In the genomic region with DNA sequence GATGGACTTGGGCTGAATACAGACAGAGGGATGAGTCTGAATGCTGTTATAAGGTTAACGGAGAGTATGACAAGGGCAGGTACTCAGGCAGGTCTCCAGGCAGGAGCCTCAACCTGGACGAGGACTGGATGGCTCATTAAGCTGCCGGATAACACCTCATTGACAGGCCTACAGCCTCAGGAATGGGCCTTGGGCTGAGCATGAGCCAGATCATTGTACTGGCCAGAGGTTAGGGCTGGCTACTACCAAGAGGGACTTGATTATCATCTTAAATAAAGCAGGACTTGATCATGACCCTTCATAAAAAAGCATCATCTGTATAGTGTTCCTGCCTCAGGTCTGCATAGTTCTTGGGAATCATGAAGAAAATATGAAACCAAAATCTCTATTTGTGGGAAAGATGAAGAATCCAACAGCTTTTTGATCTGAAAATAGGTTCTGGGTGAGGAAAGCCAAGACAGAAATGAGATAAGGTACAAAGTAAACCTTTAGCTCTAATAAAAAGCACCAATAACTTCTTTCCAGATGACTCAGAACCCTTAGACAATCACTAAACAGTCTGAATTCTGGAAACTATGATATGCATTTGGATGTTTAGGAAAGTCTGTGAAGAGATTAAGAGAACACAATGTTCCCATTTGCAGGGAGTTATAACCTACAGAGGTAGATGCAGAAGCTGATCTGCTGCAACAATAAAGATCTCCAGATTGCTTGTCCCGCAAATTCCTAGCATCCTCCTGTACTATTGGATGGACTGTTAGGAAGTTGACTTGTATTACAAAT, we compare ENCODE assay signal across 20 cellular contexts.
"Had no signal": no experiment of that assay in that cellular context is flagged by ENCODE, and none has a peak within 500 bp of the region (broad histone marks: within the 10 kb centered on the region; RNA-seq: fewer than 3 reads in every experiment).

No MANE protein-coding gene starts in this region.

- ATAC-seq: heart right ventricle; left lobe of liver; naive thymus-derived CD4-positive, alpha-beta T cell had no signal

- H3K4me3 Mint-ChIP-seq: naive thymus-derived CD4-positive, alpha-beta T cell; nephron progenitor cell had no signal

- H3K36me3 ChIP-seq: heart right ventricle, neutrophil, right atrium auricular region, stomach, thyroid gland, upper lobe of left lung, uterus had no signal

- H3K4me1 ChIP-seq: heart right ventricle, right atrium auricular region, stomach, thyroid gland, upper lobe of left lung, uterus had no signal

- H3K27ac ChIP-seq: coronary artery, heart right ventricle, neutrophil, right atrium auricular region, stomach, thyroid gland, upper lobe of left lung, uterus had no signal

- H3K9me3 ChIP-seq: heart right ventricle, neutrophil, right atrium auricular region, stomach, thyroid gland, upper lobe of left lung, uterus had no signal

- H3K36me3 Mint-ChIP-seq: naive thymus-derived CD4-positive, alpha-beta T cell had no signal

- H3K9me3 Mint-ChIP-seq: nephron progenitor cell had no signal

- FAIRE-seq: frontal cortex, small intestine had no signal

- H3K27ac Mint-ChIP-seq: naive thymus-derived CD4-positive, alpha-beta T cell; nephron progenitor cell had no signal

- DNase-seq: effector CD8-positive, alpha-beta T cell; heart right ventricle; islet precursor cell; mammary epithelial cell; naive thymus-derived CD4-positive, alpha-beta T cell; nephron progenitor cell; posterior cingulate gyrus; small intestine; stimulated activated CD4-positive, alpha-beta T cell treated with anti-CD3 and anti-CD28 coated beads, Interleukin-12 subunit alpha, Interleukin-12 subunit beta, amount 100 ng/mL, for 4 hours; stimulated activated naive CD4-positive, alpha-beta T cell; stomach; substantia nigra; thyroid gland; upper lobe of left lung; uterus had no signal

- H3K4me1 Mint-ChIP-seq: naive thymus-derived CD4-positive, alpha-beta T cell; nephron progenitor cell had no signal

- H3K27me3 ChIP-seq: heart right ventricle, neutrophil, right atrium auricular region, stomach, thyroid gland, upper lobe of left lung, uterus had no signal

- H3K4me3 ChIP-seq: coronary artery, heart right ventricle, right atrium auricular region, stomach, thyroid gland, upper lobe of left lung, uterus had no signal
